ENCODE assay signal across 2 cellular contexts in the genomic region with DNA sequence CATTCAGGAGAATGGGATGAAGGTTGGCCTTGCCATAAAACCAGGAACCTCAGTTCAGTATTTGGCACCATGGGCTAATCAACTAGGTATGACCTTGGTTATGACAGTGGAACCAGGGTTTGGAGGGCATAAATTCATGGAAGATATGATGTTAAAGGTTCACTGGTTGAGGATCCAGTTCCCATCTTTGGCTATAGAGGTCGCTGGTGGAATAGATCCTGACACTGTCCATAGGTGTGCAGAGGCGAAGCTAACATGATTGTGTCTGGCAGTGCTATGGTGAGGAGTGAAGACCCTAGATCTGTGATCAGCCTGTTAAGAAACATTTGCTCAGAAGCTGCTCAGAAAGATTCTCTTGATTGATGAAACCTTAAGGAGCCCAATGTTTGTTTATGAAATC.
TF ChIP-seq lines count a peak whose summit lies in the region.

No MANE protein-coding gene starts in this region.

TF ChIP-seq in IMR-90, 13 proteins besides CTCF, POLR2A, EP300 and RAD21:
- no peak for TF ChIP-seq RCOR1 (IDR thresholded peaks at IDR 0.05; ENCODE audit: insufficient replicate concordance, low read length)
- no peak for TF ChIP-seq CEBPB (IDR thresholded peaks at IDR 0.05; ENCODE audit: low read depth, low read length)
- TF ChIP-seq, protein P1, sequence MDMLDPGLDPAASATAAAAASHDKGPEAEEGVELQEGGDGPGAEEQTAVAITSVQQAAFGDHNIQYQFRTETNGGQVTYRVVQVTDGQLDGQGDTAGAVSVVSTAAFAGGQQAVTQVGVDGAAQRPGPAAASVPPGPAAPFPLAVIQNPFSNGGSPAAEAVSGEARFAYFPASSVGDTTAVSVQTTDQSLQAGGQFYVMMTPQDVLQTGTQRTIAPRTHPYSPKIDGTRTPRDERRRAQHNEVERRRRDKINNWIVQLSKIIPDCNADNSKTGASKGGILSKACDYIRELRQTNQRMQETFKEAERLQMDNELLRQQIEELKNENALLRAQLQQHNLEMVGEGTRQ (IDR thresholded peaks at IDR 0.05; ENCODE audit: low read depth, low read length) = no peak
- TF ChIP-seq RFX5 (IDR thresholded peaks at IDR 0.05; ENCODE audit: low read depth, low read length) = no peak
- no peak for TF ChIP-seq MAFK (IDR thresholded peaks at IDR 0.05; ENCODE audit: low read depth, low read length)
TF ChIP-seq in IMR-90: peak in this region for 0.

TF ChIP-seq in liver, 16 proteins besides CTCF, POLR2A, EP300 and RAD21:
- TF ChIP-seq YY1 (IDR thresholded peaks at IDR 0.05) (no peak), JUND (IDR thresholded peaks at IDR 0.05) (no peak), GABPA (IDR thresholded peaks at IDR 0.05 in 1 of 2, conservative IDR thresholded peaks at IDR 0.05 in 1 of 2) (no peak), FOXA2 (IDR thresholded peaks at IDR 0.05) (no peak), FOXA1 (IDR thresholded peaks at IDR 0.05) (no peak), TAF1 (conservative IDR thresholded peaks at IDR 0.05) (no peak), HNF4G (IDR thresholded peaks at IDR 0.05) (no peak), HNF4A (conservative IDR thresholded peaks at IDR 0.05) (no peak), RXRA (IDR thresholded peaks at IDR 0.05) (no peak)
- TF ChIP-seq, protein P2, sequence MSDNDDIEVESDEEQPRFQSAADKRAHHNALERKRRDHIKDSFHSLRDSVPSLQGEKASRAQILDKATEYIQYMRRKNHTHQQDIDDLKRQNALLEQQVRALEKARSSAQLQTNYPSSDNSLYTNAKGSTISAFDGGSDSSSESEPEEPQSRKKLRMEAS (IDR thresholded peaks at IDR 0.05) = no peak
- TF ChIP-seq, protein P3, sequence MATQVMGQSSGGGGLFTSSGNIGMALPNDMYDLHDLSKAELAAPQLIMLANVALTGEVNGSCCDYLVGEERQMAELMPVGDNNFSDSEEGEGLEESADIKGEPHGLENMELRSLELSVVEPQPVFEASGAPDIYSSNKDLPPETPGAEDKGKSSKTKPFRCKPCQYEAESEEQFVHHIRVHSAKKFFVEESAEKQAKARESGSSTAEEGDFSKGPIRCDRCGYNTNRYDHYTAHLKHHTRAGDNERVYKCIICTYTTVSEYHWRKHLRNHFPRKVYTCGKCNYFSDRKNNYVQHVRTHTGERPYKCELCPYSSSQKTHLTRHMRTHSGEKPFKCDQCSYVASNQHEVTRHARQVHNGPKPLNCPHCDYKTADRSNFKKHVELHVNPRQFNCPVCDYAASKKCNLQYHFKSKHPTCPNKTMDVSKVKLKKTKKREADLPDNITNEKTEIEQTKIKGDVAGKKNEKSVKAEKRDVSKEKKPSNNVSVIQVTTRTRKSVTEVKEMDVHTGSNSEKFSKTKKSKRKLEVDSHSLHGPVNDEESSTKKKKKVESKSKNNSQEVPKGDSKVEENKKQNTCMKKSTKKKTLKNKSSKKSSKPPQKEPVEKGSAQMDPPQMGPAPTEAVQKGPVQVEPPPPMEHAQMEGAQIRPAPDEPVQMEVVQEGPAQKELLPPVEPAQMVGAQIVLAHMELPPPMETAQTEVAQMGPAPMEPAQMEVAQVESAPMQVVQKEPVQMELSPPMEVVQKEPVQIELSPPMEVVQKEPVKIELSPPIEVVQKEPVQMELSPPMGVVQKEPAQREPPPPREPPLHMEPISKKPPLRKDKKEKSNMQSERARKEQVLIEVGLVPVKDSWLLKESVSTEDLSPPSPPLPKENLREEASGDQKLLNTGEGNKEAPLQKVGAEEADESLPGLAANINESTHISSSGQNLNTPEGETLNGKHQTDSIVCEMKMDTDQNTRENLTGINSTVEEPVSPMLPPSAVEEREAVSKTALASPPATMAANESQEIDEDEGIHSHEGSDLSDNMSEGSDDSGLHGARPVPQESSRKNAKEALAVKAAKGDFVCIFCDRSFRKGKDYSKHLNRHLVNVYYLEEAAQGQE (IDR thresholded peaks at IDR 0.05) = no peak
- TF ChIP-seq, protein P4, sequence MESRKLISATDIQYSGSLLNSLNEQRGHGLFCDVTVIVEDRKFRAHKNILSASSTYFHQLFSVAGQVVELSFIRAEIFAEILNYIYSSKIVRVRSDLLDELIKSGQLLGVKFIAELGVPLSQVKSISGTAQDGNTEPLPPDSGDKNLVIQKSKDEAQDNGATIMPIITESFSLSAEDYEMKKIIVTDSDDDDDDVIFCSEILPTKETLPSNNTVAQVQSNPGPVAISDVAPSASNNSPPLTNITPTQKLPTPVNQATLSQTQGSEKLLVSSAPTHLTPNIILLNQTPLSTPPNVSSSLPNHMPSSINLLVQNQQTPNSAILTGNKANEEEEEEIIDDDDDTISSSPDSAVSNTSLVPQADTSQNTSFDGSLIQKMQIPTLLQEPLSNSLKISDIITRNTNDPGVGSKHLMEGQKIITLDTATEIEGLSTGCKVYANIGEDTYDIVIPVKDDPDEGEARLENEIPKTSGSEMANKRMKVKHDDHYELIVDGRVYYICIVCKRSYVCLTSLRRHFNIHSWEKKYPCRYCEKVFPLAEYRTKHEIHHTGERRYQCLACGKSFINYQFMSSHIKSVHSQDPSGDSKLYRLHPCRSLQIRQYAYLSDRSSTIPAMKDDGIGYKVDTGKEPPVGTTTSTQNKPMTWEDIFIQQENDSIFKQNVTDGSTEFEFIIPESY (IDR thresholded peaks at IDR 0.05) = no peak
